In the genomic region with DNA sequence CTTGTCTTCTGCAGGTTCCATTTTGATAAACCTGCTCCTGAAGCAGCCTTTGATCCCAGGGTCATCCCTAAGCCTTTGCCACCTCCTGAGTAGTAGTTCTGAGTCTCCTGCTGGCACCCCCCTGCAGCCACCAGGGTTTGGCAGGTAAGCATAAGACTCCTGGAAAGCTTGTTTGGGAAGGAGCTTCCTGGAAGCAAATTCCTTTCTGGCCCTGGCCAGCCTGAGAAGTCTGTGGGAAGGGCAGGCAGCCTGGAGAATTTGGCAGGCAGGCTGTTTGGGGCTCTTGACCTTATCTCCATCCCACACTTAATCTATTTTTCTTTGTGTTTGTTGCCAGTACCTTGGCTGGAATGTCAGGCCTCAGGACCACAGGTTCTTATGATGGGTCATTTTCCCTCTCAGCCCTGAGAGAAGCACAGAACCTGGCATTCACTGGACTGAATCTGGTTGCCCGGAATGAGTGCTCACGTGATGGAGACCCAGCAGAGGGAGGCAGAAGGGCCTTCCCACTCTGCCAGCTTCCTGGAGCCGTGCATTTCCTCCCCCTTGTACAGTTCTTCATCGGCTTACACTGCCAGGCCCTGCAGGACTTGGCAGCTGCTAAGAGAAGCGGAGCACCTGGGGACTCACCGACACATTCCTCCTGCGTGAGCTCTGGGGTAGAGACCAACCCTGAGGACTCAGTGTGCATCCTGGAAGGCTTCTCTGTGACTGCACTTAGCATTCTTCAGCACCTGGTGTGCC, we compare ENCODE assay signal across 27 cellular contexts. TPM values are rescaled to one million over a fixed set of nuclear protein-coding genes. Genes with fewer than 3 reads are reported as not detected.
DNase-seq lines count a peak whose midpoint lies in the region; ATAC-seq, FAIRE-seq and TF ChIP-seq lines count a peak whose summit lies in the region.
"Had no signal": no experiment of that assay in that cellular context is flagged by ENCODE, and none has a peak within 500 bp of the region (broad histone marks: within the 10 kb centered on the region; RNA-seq: fewer than 3 reads in every experiment).

No MANE protein-coding gene starts in this region.

- no peak for DNase-seq in left ventricle myocardium superior
- DNase-seq in right atrium auricular region (ENCODE audit: low spot score), result no peak
- peak; percentile 86 for DNase-seq in cerebellum (ENCODE audit: low spot score)
- DNase-seq in lung (ENCODE audit: low spot score), result no peak
- no peak for DNase-seq in upper lobe of right lung
- no peak for DNase-seq in glomerular visceral epithelial cell (ENCODE audit: extremely low spot score)
- DNase-seq in RCC 7860 (ENCODE audit: low spot score), result no peak
- DNase-seq in stimulated activated CD4-positive, alpha-beta T cell treated with anti-CD3 and anti-CD28 coated beads, Interleukin-4, amount 100 ng/mL, for 4 hours, result no peak
- DNase-seq: CD4-positive, alpha-beta memory T cell; COR-L47; DMS53; GM23248; H7; Kasumi-1; MV-4-11; NCI-H1105; NCI-H1436 treated with DMSO at 0.1 percent for 48 hours; NCI-H187 treated with DMSO at 0.1 percent for 48 hours; NCI-H446 treated with DMSO at 0.1 percent for 48 hours; NCI-H526 treated with DMSO at 0.1 percent for 48 hours; SIG-M5 had no signal

- H3K4me3 ChIP-seq in right atrium auricular region, result no peak overlapping the region
- no peak overlapping the region for H3K4me3 ChIP-seq in lung
- no peak overlapping the region for H3K4me3 ChIP-seq in upper lobe of right lung
- H3K4me3 ChIP-seq: GM23248, K562, SK-N-MC had no signal

- WGBS in lung, 2 donors, result 75 to 91% methylated on average over 7 of the region's 7 CpGs

- H3K9me3 ChIP-seq in right atrium auricular region (no peaks in the 10 kb centered on the region), lung (ENCODE audit: control insufficient read depth in 2 of 2, insufficient read depth in 1 of 2, low read length in 1 of 2) (no peaks in the 10 kb centered on the region), upper lobe of right lung (no peaks in the 10 kb centered on the region)

- intact Hi-C loops in left ventricle myocardium superior (cut with micrococcal nuclease), result loop anchor here (5.0 kb wide), 1 partner anchor 87 kb away; no protein-coding TSS in a partner anchor
- intact Hi-C loops in upper lobe of right lung (cut with DNase I), result no loop called here

- TF ChIP-seq CTCF in right atrium auricular region (IDR thresholded peaks at IDR 0.05) (no peak), lung (IDR thresholded peaks at IDR 0.05; ENCODE audit: control extremely low read depth, extremely low read depth) (no peak), upper lobe of right lung (IDR thresholded peaks at IDR 0.05) (no peak)

- peaks cover 65% of the 10 kb centered on the region for H3K36me3 ChIP-seq in right atrium auricular region
- H3K36me3 ChIP-seq in lung (ENCODE audit: control insufficient read depth in 2 of 2, insufficient read depth in 2 of 2, low read length in 2 of 2), result peaks cover 15 to 27% of the 10 kb centered on the region in 2 donors
- peaks cover 70% of the 10 kb centered on the region for H3K36me3 ChIP-seq in upper lobe of right lung

- no peak for FAIRE-seq in RCC 7860 (lab: Jason Lieb, UNC)
- FAIRE-seq: A204.1, G401.6, HepG2, K562 had no signal

- peak; percentile 19 for ATAC-seq in left ventricle myocardium superior
- peak; percentile 56 for ATAC-seq in lung (ENCODE audit: insufficient read depth, low FRiP score)
- peak; percentile 71 for ATAC-seq in upper lobe of right lung
- ATAC-seq: HepG2, K562, Panc1 had no signal

- H3K4me1 ChIP-seq in right atrium auricular region (peaks cover 0 to 5% of the 10 kb centered on the region in 2 donors), lung (ENCODE audit: control insufficient read depth in 2 of 2, insufficient read depth in 2 of 2, low read length in 2 of 2) (no peaks in the 10 kb centered on the region), upper lobe of right lung (peaks cover 3% of the 10 kb centered on the region)

- H3K27ac ChIP-seq in right atrium auricular region (no peak overlapping the region), lung (ENCODE audit: low read depth in 1 of 2, low read length in 1 of 2) (no peak overlapping the region), upper lobe of right lung (no peak overlapping the region)
- H3K27ac ChIP-seq: GM23248, SK-N-MC had no signal

- H3K27me3 ChIP-seq in right atrium auricular region (no peaks in the 10 kb centered on the region), lung (ENCODE audit: control insufficient read depth, insufficient read depth) (no peaks in the 10 kb centered on the region), upper lobe of right lung (no peaks in the 10 kb centered on the region)

RNA-seq across cellular contexts. Expression of gene ATRIP, which starts 13.4 kb away (rescaled TPM):
- total RNA-seq in left ventricle myocardium superior (4.9 TPM), right atrium auricular region (1 to 10 TPM; 2.0 to 3.1 TPM), cerebellum (7.3 TPM), lung (1 to 10 TPM; 7.1 to 7.6 TPM), upper lobe of right lung (5.3 TPM)
- 1 to 10 TPM; 4.8 to 5.4 TPM for polyA plus RNA-seq in lung

RNA-seq across cellular contexts. Expression of gene TMA7, which starts 19.9 kb away (rescaled TPM):
- total RNA-seq in left ventricle myocardium superior, result 262 TPM
- 100 to 1,000 TPM; 194 to 286 TPM for total RNA-seq in right atrium auricular region
- 83.0 TPM for total RNA-seq in cerebellum
- total RNA-seq in lung, result 100 to 1,000 TPM; 152 to 176 TPM
- polyA plus RNA-seq in lung, result 100 to 1,000 TPM; 302 to 985 TPM
- total RNA-seq in upper lobe of right lung, result 169 TPM

RNA-seq across cellular contexts. Expression of gene CCDC51, which starts 20.0 kb away (rescaled TPM):
- 13.3 TPM for total RNA-seq in left ventricle myocardium superior
- total RNA-seq in right atrium auricular region, result 1 to 10 TPM; 8.4 to 9.2 TPM
- 6.0 TPM for total RNA-seq in cerebellum
- total RNA-seq in lung, result 10 to 100 TPM in 1 of 2 donors, 1 to 10 TPM in 1; 8.4 to 14.4 TPM
- polyA plus RNA-seq in lung, result 10 to 100 TPM in 1 of 2 donors, 1 to 10 TPM in 1; 6.6 to 13.8 TPM
- 11.4 TPM for total RNA-seq in upper lobe of right lung

RNA-seq across cellular contexts. Expression of gene PLXNB1, which starts 30.1 kb away (rescaled TPM):
- total RNA-seq in left ventricle myocardium superior (50.8 TPM), right atrium auricular region (10 to 100 TPM; 69.4 to 73.0 TPM), cerebellum (85.4 TPM), lung (100 to 1,000 TPM in 1 of 2 donors, 10 to 100 TPM in 1; 89.8 to 123 TPM), upper lobe of right lung (103 TPM)
- polyA plus RNA-seq in lung, result 10 to 100 TPM; 36.0 to 82.4 TPM

RNA-seq across cellular contexts. Expression of gene SHISA5, which starts 44.0 kb away (rescaled TPM):
- total RNA-seq in left ventricle myocardium superior (39.1 TPM), right atrium auricular region (100 to 1,000 TPM in 1 of 2 donors, 10 to 100 TPM in 1; 66.9 to 120 TPM), cerebellum (39.5 TPM), lung (100 to 1,000 TPM in 1 of 2 donors, 10 to 100 TPM in 1; 70.5 to 184 TPM), upper lobe of right lung (163 TPM)
- 100 to 1,000 TPM in 1 of 2 donors, 10 to 100 TPM in 1; 87.2 to 176 TPM for polyA plus RNA-seq in lung

Comparison
In these comparisons a context has a peak if more than half of its experiments do, and no peak if none do; other contexts are left out.
1. ATAC-seq: peak in every context shown above with its lines; median percentile 71 in upper lobe of right lung; 56 in lung; 19 in left ventricle myocardium superior.